In genomic region chr6:28081486-28081751, GRCh38 we compare ENCODE assay signal across 7 cellular contexts. TPM values are rescaled to one million over a fixed set of nuclear protein-coding genes. Genes with fewer than 3 reads are reported as not detected.
A peak's percentile ranks its signal among the peaks of the same experiment; 100 is the strongest.
DNase-seq lines count a peak whose midpoint lies in the region; ATAC-seq and TF ChIP-seq lines count a peak whose summit lies in the region.

No MANE protein-coding gene starts in this region.

- no peak for TF ChIP-seq RAD21 in liver (IDR thresholded peaks at IDR 0.05)

- no peaks in the 10 kb centered on the region for H3K27me3 ChIP-seq in H9 (ENCODE audit: insufficient read depth, low read length)
- H3K27me3 ChIP-seq in liver (ENCODE audit: control insufficient read depth in 4 of 4, insufficient read depth in 4 of 4, low read length in 3 of 4), result no peaks in the 10 kb centered on the region
- H3K27me3 ChIP-seq in tibial artery, result no peaks in the 10 kb centered on the region

- no peak overlapping the region for H2AFZ ChIP-seq in H9 (ENCODE audit: low read length)

- no peak overlapping the region for H3K56ac ChIP-seq in H9 (ENCODE audit: insufficient read length, low read depth, low read length)

- H3K4me1 ChIP-seq in H9 (ENCODE audit: insufficient read depth, low read length), result no peaks in the 10 kb centered on the region
- H3K4me1 ChIP-seq in liver (ENCODE audit: control insufficient read depth in 4 of 4, insufficient read depth in 4 of 4, low read length in 3 of 4), result peaks cover 2 to 10% (median 5%) of the 10 kb centered on the region in 4 donors
- peaks cover 0 to 10% (median 2%) of the 10 kb centered on the region in 4 donors for H3K4me1 ChIP-seq in tibial artery

- H4K8ac ChIP-seq in H9 (replicated peaks; ENCODE audit: insufficient read length, low read depth, low read length), result no peak overlapping the region

- H3K4me3 Mint-ChIP-seq in H9, result peak overlapping the region; percentile 99
- peak overlapping the region; percentile 98 to 100 (median 100) for H3K4me3 Mint-ChIP-seq in brain

- no peak overlapping the region for H4K5ac ChIP-seq in H9 (ENCODE audit: insufficient read length, low read depth, low read length)

- peak overlapping the region; percentile 44; the same call in 1 of the 2 replicates for H3K14ac ChIP-seq in H9 (ENCODE audit: insufficient read depth, low read length)

- TF ChIP-seq CTCF in H9 (conservative IDR thresholded peaks at IDR 0.05) (no peak), brain (conservative IDR thresholded peaks at IDR 0.05) (no peak), liver (IDR thresholded peaks at IDR 0.05; ENCODE audit: low read depth, low read length, missing input control) (no peak), tibial artery (IDR thresholded peaks at IDR 0.05) (no peak)

- H3K4me2 ChIP-seq in H9 (ENCODE audit: insufficient read depth, insufficient read length, low read length), result peak overlapping the region; percentile 90

- H3K79me2 ChIP-seq in H9 (ENCODE audit: insufficient read depth, low read length), result peaks cover 2% of the 10 kb centered on the region; the same call in 1 of the 2 replicates

- no peaks in the 10 kb centered on the region for H3K23me2 ChIP-seq in H9 (ENCODE audit: insufficient read length, low read depth, low read length, poor library complexity, severe bottlenecking)

- no peaks in the 10 kb centered on the region for H3K9me3 ChIP-seq in H9 (ENCODE audit: control insufficient read depth, low read depth, low read length)
- no peaks in the 10 kb centered on the region for H3K9me3 ChIP-seq in liver (ENCODE audit: control insufficient read depth in 4 of 4, low read length in 3 of 4)
- H3K9me3 ChIP-seq in tibial artery, result no peaks in the 10 kb centered on the region

- H3K9me3 Mint-ChIP-seq in H9 (peaks cover 7 to 24% of the 10 kb centered on the region in 2 experiments), brain (peaks cover 0 to 8% (median 0%) of the 10 kb centered on the region in 5 experiments)

- no peak overlapping the region for H3T11ph ChIP-seq in H9 (ENCODE audit: low read length)

- no peak overlapping the region for H4K91ac ChIP-seq in H9 (ENCODE audit: insufficient read length, low read depth, low read length)

- peak overlapping the region; percentile 62 to 94 (median 84) for H3K4me3 ChIP-seq in liver (ENCODE audit: low read depth in 1 of 3, low read length in 3 of 3)
- H3K4me3 ChIP-seq in tibial artery, result peak overlapping the region; percentile 71 to 77

- H3K4me1 Mint-ChIP-seq in H9 (peaks cover 7% of the 10 kb centered on the region in 2 experiments), brain (peaks cover 25% of the 10 kb centered on the region)

- H2BK120ac ChIP-seq in H9 (ENCODE audit: low read depth, low read length, poor library complexity, severe bottlenecking), result no peak overlapping the region

- H3K27ac ChIP-seq in H9 (ENCODE audit: insufficient read length, low read depth, low read length), result no peak overlapping the region
- H3K27ac ChIP-seq in liver (ENCODE audit: low read depth in 1 of 2, low read length in 2 of 2), result peak overlapping the region; percentile 81 to 82
- peak overlapping the region; percentile 84 to 92 for H3K27ac ChIP-seq in tibial artery

- no peaks in the 10 kb centered on the region for H4K20me1 ChIP-seq in H9 (ENCODE audit: control insufficient read depth, insufficient read depth, insufficient read length)

- ATAC-seq in GM18499 (IDR thresholded peaks at IDR 0.05; ENCODE audit: insufficient read depth, unreplicated experiment), result peak; percentile 31
- no peak for ATAC-seq in HG03045 (IDR thresholded peaks at IDR 0.05; ENCODE audit: unreplicated experiment)

- 100% methylated on average over 1 of the region's 4 CpGs for WGBS in H9 (ENCODE audit: extremely low coverage, insufficient read length, low lambda C conversion rate)
- WGBS in liver, result 24% methylated on average over 4 of the region's 4 CpGs

- DNase-seq in H9 (no peak), MV-4-11 (lab: John Stamatoyannopoulos, UW) (peak; percentile 73), tibial artery (no peak)

- peak overlapping the region; percentile 87 for H3K9ac ChIP-seq in H9 (ENCODE audit: extremely low read depth, insufficient read length, low read length)
- peak overlapping the region; percentile 78 to 91 for H3K9ac ChIP-seq in liver (ENCODE audit: low read depth in 1 of 2, low read length in 2 of 2)

- H2BK5ac ChIP-seq in H9 (ENCODE audit: insufficient read length, low read length), result no peak overlapping the region

- no peak overlapping the region for H2BK15ac ChIP-seq in H9 (ENCODE audit: low read depth, low read length)

- H3K18ac ChIP-seq in H9 (ENCODE audit: insufficient read length, low read depth, low read length), result peak overlapping the region; percentile 56

- peak overlapping the region; percentile 98 to 100 (median 98); a peak in 5 of 7 replicates for H3K27ac Mint-ChIP-seq in H9
- peak overlapping the region; percentile 99 to 100 (median 99) for H3K27ac Mint-ChIP-seq in brain

- H3K27me3 Mint-ChIP-seq in H9 (ENCODE audit: low read depth), result peaks cover 2% of the 10 kb centered on the region; the same call in 1 of the 2 replicates
- H3K27me3 Mint-ChIP-seq in brain, result peaks cover 19% of the 10 kb centered on the region

- H2AK5ac ChIP-seq in H9 (ENCODE audit: insufficient read length, low read length), result no peak overlapping the region

- no peaks in the 10 kb centered on the region for H3K79me1 ChIP-seq in H9 (ENCODE audit: insufficient read depth, low read depth, low read length, poor library complexity, severe bottlenecking)

- no peak overlapping the region for H3K4ac ChIP-seq in H9 (ENCODE audit: low read depth, low read length)

- no peak overlapping the region for H2BK20ac ChIP-seq in H9 (ENCODE audit: low read depth, low read length, poor library complexity, severe bottlenecking)

- H3K36me3 Mint-ChIP-seq in H9 (ENCODE audit: insufficient read depth in 1 of 3, low read depth in 3 of 3) (peaks cover 30 to 40% (median 36%) of the 10 kb centered on the region in 3 experiments), brain (no peaks in the 10 kb centered on the region)

- H3K23ac ChIP-seq in H9 (ENCODE audit: insufficient read length, low read depth, low read length), result no peak overlapping the region

- intact Hi-C loops in tibial artery (cut with DNase I; ENCODE audit: low total_unique reads), result no loop called here

- no peak overlapping the region for H2BK12ac ChIP-seq in H9 (ENCODE audit: insufficient read length, low read depth, low read length)

- H3K36me3 ChIP-seq in liver (ENCODE audit: control insufficient read depth in 4 of 4, insufficient read depth in 3 of 4, low read depth in 1 of 4, low read length in 3 of 4) (peaks cover 0 to 11% (median 5%) of the 10 kb centered on the region in 4 donors), tibial artery (peaks cover 0 to 11% (median 0%) of the 10 kb centered on the region in 3 donors)

TF ChIP-seq in liver, 16 proteins besides CTCF, POLR2A, EP300 and RAD21 (continues in another document):
- TF ChIP-seq GABPA (IDR thresholded peaks at IDR 0.05 in 1 of 2, conservative IDR thresholded peaks at IDR 0.05 in 1 of 2) (no peak), ZBTB33 (IDR thresholded peaks at IDR 0.05) (no peak), YY1 (IDR thresholded peaks at IDR 0.05) (no peak), RXRA (IDR thresholded peaks at IDR 0.05) (no peak), SP1 (IDR thresholded peaks at IDR 0.05) (no peak), NR2F2 (IDR thresholded peaks at IDR 0.05) (no peak), HNF4G (IDR thresholded peaks at IDR 0.05) (no peak), FOXA1 (IDR thresholded peaks at IDR 0.05) (no peak), FOXA2 (IDR thresholded peaks at IDR 0.05) (no peak), HNF4A (conservative IDR thresholded peaks at IDR 0.05) (no peak)
- TF ChIP-seq, protein P1, sequence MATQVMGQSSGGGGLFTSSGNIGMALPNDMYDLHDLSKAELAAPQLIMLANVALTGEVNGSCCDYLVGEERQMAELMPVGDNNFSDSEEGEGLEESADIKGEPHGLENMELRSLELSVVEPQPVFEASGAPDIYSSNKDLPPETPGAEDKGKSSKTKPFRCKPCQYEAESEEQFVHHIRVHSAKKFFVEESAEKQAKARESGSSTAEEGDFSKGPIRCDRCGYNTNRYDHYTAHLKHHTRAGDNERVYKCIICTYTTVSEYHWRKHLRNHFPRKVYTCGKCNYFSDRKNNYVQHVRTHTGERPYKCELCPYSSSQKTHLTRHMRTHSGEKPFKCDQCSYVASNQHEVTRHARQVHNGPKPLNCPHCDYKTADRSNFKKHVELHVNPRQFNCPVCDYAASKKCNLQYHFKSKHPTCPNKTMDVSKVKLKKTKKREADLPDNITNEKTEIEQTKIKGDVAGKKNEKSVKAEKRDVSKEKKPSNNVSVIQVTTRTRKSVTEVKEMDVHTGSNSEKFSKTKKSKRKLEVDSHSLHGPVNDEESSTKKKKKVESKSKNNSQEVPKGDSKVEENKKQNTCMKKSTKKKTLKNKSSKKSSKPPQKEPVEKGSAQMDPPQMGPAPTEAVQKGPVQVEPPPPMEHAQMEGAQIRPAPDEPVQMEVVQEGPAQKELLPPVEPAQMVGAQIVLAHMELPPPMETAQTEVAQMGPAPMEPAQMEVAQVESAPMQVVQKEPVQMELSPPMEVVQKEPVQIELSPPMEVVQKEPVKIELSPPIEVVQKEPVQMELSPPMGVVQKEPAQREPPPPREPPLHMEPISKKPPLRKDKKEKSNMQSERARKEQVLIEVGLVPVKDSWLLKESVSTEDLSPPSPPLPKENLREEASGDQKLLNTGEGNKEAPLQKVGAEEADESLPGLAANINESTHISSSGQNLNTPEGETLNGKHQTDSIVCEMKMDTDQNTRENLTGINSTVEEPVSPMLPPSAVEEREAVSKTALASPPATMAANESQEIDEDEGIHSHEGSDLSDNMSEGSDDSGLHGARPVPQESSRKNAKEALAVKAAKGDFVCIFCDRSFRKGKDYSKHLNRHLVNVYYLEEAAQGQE (IDR thresholded peaks at IDR 0.05), result no peak

RNA-seq across cellular contexts. Expression of gene ZNF165, which starts 1.1 kb away (rescaled TPM):
- 5.8 and 6.3 TPM in 2 replicates for total RNA-seq in H9 (2021)
- 1.2 TPM for polyA plus RNA-seq in brain (ENCODE audit: insufficient read depth, low read depth, low replicate concordance)
- 1 to 10 TPM in 1 of 2 donors, under 1 TPM in 1; 0.51 to 1.3 TPM for total RNA-seq in liver
- under 1 TPM; 0.54 to 0.62 TPM for polyA plus RNA-seq in liver

RNA-seq across cellular contexts. Expression of gene ZSCAN16, which starts 43.0 kb away (rescaled TPM):
- total RNA-seq in H9 (2021) (9.8 and 11.0 TPM in 2 replicates), liver (1 to 10 TPM; 1.5 to 3.5 TPM)
- polyA plus RNA-seq in brain (ENCODE audit: insufficient read depth, low read depth, low replicate concordance) (14.9 TPM), liver (1 to 10 TPM; 1.9 to 3.4 TPM)
